11 cellular contexts compared by ENCODE assay signal in the genomic region with DNA sequence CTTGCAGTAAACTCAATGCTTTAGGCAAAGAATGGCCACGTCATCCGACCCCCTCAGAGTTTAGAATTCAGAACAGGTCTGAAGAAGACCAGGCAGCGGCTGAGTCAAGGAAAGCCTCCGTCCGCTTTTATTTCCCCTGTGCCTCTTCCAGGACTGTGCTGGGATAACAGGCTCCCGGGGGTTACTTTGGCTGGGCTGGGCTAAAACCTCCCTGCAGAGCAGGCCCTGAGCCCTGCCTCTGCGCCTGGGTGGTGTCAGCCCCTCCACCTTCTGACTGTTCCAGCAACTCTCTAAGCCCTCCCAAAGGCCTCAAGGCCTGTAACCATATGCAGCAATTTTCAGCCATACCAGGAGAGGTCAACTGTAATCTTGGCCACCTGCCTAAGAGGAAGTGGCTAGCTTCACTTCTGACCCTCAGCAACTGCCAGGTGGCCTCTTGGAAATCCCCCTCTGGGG.
DNase-seq lines count a peak whose midpoint lies in the region; ATAC-seq, FAIRE-seq and TF ChIP-seq lines count a peak whose summit lies in the region.
"Had no signal": no experiment of that assay in that cellular context is flagged by ENCODE, and none has a peak within 500 bp of the region (broad histone marks: within the 10 kb centered on the region; RNA-seq: fewer than 3 reads in every experiment).

No MANE protein-coding gene starts in this region.

- no peak for TF ChIP-seq CTCF in cardiac muscle cell (IDR thresholded peaks at IDR 0.05; ENCODE audit: low read depth, low read length)
- TF ChIP-seq CTCF in H1 (IDR thresholded peaks at IDR 0.05; ENCODE audit: control extremely low read depth in 1 of 3, insufficient read depth in 1 of 3, low read depth in 1 of 3, low read length in 3 of 3), result no peak

- no peak overlapping the region for H2BK15ac ChIP-seq in H1 (ENCODE audit: low read length)

- peaks cover 3% of the 10 kb centered on the region for H3K27me3 Mint-ChIP-seq in stimulated activated naive CD8-positive, alpha-beta T cell treated with anti-CD3 and anti-CD28 coated beads, Interleukin-15, Interleukin-2, amounts not matched to agents 100 ng/mL and 50 ng/mL, for 24 hours

- no peak overlapping the region for H2BK20ac ChIP-seq in H1 (ENCODE audit: low read length)

- no peaks in the 10 kb centered on the region for H3K36me3 ChIP-seq in cardiac muscle cell
- H3K36me3 ChIP-seq in H1 (ENCODE audit: control insufficient read depth in 2 of 4, insufficient read depth in 4 of 4, low read length in 3 of 4), result no peaks in the 10 kb centered on the region
- H3K36me3 ChIP-seq: neutrophil, uterus had no signal

- no peak overlapping the region for H3K18ac ChIP-seq in H1 (ENCODE audit: extremely low read depth, low read length)

- TF ChIP-seq EP300 in H1 (IDR thresholded peaks at IDR 0.05; ENCODE audit: borderline replicate concordance in 1 of 2, low read depth in 2 of 2, low read length in 2 of 2), result no peak; a peak in 1 of 3 replicates

- CTCF ChIA-PET in H1 (lab: Charles Lee; ENCODE audit: partially characterized antibody), result no interaction called here

- no peak overlapping the region for H3K9ac ChIP-seq in H1 (replicated peaks in 1 of 4; ENCODE audit: extremely low read depth in 1 of 4, low read depth in 3 of 4, low read length in 3 of 4)

- peak overlapping the region; percentile 53 for H3K4me3 Mint-ChIP-seq in stimulated activated naive CD8-positive, alpha-beta T cell treated with anti-CD3 and anti-CD28 coated beads, Interleukin-15, Interleukin-2, amounts not matched to agents 100 ng/mL and 50 ng/mL, for 24 hours

- H3K4me3 ChIP-seq in cardiac muscle cell (no peak overlapping the region), H1 (ENCODE audit: extremely low read depth in 1 of 4, insufficient read depth in 2 of 4, low read depth in 3 of 4, low read length in 4 of 4) (no peak overlapping the region; a peak in 1 of 8 replicates)
- H3K4me3 ChIP-seq: uterus had no signal

- H3K36me3 Mint-ChIP-seq in stimulated activated naive CD8-positive, alpha-beta T cell treated with anti-CD3 and anti-CD28 coated beads, Interleukin-15, Interleukin-2, amounts not matched to agents 100 ng/mL and 50 ng/mL, for 24 hours (ENCODE audit: low read depth), result peaks cover 3% of the 10 kb centered on the region

- intact Hi-C loops in cardiac septum (cut with DNase I) (no loop called here), posterior vena cava (cut with DNase I) (no loop called here)

- H3K27ac ChIP-seq in cardiac muscle cell (no peak overlapping the region), H1 (ENCODE audit: low read depth, low read length) (peak overlapping the region; percentile 62; the same call in 1 of the 2 replicates)
- H3K27ac ChIP-seq: neutrophil, uterus had no signal

- TF ChIP-seq POLR2A in H1 (IDR thresholded peaks at IDR 0.05; ENCODE audit: control extremely low read depth in 1 of 2, low read depth in 2 of 2, low read length in 2 of 2), result no peak

- peak; percentile 74 for FAIRE-seq in H1 (lab: Jason Lieb, UNC)

- no peak for TF ChIP-seq RAD21 in H1 (IDR thresholded peaks at IDR 0.05 in 1 of 2, conservative IDR thresholded peaks at IDR 0.05 in 1 of 2; ENCODE audit: low read depth in 2 of 2, low read length in 2 of 2)

- H3K23me2 ChIP-seq in H1 (ENCODE audit: low read depth, low read length), result no peaks in the 10 kb centered on the region; the same call in 1 of the 2 replicates

- peaks cover 5% of the 10 kb centered on the region for H3K4me1 Mint-ChIP-seq in stimulated activated naive CD8-positive, alpha-beta T cell treated with anti-CD3 and anti-CD28 coated beads, Interleukin-15, Interleukin-2, amounts not matched to agents 100 ng/mL and 50 ng/mL, for 24 hours (ENCODE audit: low read depth)

- peak overlapping the region; percentile 20; the same call in 1 of the 2 replicates for H2AFZ ChIP-seq in H1 (ENCODE audit: low read length)

- H4K20me1 ChIP-seq in H1 (replicated peaks in 1 of 2; ENCODE audit: control insufficient read depth in 1 of 2, insufficient read depth in 2 of 2, low read length in 2 of 2), result no peaks in the 10 kb centered on the region

- H3K4me1 ChIP-seq in cardiac muscle cell (ENCODE audit: low read depth) (peaks cover 7% of the 10 kb centered on the region), H1 (replicated peaks in 1 of 4; ENCODE audit: control insufficient read depth in 3 of 4, insufficient read depth in 4 of 4, low read length in 3 of 4) (peaks cover 7 to 18% (median 9%) of the 10 kb centered on the region in 4 experiments; a peak in 5 of 7 replicates)
- H3K4me1 ChIP-seq: uterus had no signal

- no peak overlapping the region for H2AK5ac ChIP-seq in H1 (ENCODE audit: low read depth, low read length)

- H4K5ac ChIP-seq in H1 (ENCODE audit: insufficient read length, low read depth, low read length), result no peak overlapping the region

- POLR2A ChIA-PET in H1 (lab: Charles Lee; ENCODE audit: partially characterized antibody), result no interaction called here

- H3K4ac ChIP-seq in H1 (replicated peaks; ENCODE audit: insufficient read length, low read depth, low read length), result no peak overlapping the region

- H3K9me3 ChIP-seq in cardiac muscle cell (ENCODE audit: low read depth) (no peaks in the 10 kb centered on the region), H1 (ENCODE audit: insufficient read depth in 2 of 2, low read depth in 1 of 2, low read length in 1 of 2) (no peaks in the 10 kb centered on the region)
- H3K9me3 ChIP-seq: neutrophil, uterus had no signal

- no peak overlapping the region for H2BK12ac ChIP-seq in H1 (ENCODE audit: low read depth, low read length)

- no peak overlapping the region; the same call in 1 of the 2 replicates for H4K8ac ChIP-seq in H1 (ENCODE audit: extremely low read depth, insufficient read depth, low read length)

- H3K27ac Mint-ChIP-seq in stimulated activated naive CD8-positive, alpha-beta T cell treated with anti-CD3 and anti-CD28 coated beads, Interleukin-15, Interleukin-2, amounts not matched to agents 100 ng/mL and 50 ng/mL, for 24 hours, result peak overlapping the region; percentile 17

- H3K79me2 ChIP-seq in H1 (ENCODE audit: control insufficient read depth in 1 of 2, insufficient read depth in 2 of 2, low read length in 2 of 2), result no peaks in the 10 kb centered on the region

- H3K14ac ChIP-seq in H1 (ENCODE audit: insufficient read length), result no peak overlapping the region

- no peak overlapping the region for H4K91ac ChIP-seq in H1 (replicated peaks; ENCODE audit: insufficient read length, low read length)

- peak; percentile 6 to 72 for DNase-seq in cardiac muscle cell (ENCODE audit: low read depth in 1 of 2, low spot score in 1 of 2)
- no peak for DNase-seq in cardiac septum (ENCODE audit: low spot score)
- DNase-seq in HT-29 (ENCODE audit: low spot score), result peak; percentile 17
- DNase-seq in H1 (ENCODE audit: low read depth in 1 of 2, low spot score in 2 of 2), result peak in 1 of 2 experiments; percentile 52
- no peak for DNase-seq in posterior vena cava (ENCODE audit: low spot score)
- DNase-seq in middle frontal gyrus (ENCODE audit: extremely low spot score, low spot score), result no peak
- DNase-seq: activated naive CD4-positive, alpha-beta T cell treated with anti-CD3 and anti-CD28 coated beads, Interleukin-2, amount 50 U/mL, for 16 hours; uterus had no signal

- 69% methylated on average over 7 of the region's 7 CpGs; no CpG with 5 or more reads in 1 of the 2 experiments for WGBS in H1 (ENCODE audit: extremely low coverage in 1 of 2, insufficient coverage in 1 of 2, insufficient read length in 1 of 2, insufficient replicate concordance in 2 of 2, low coverage in 1 of 2, low lambda C conversion rate in 2 of 2, missing lambda C conversion rate in 1 of 2), 2 experiments

- H3K56ac ChIP-seq in H1 (replicated peaks; ENCODE audit: insufficient read length, low read depth, low read length), result no peak overlapping the region

- H2BK5ac ChIP-seq in H1 (ENCODE audit: low read depth, low read length), result no peak overlapping the region

- no peak for ATAC-seq in GM18867 (IDR thresholded peaks at IDR 0.05; ENCODE audit: unreplicated experiment)

- H3K23ac ChIP-seq in H1 (ENCODE audit: insufficient read length), result no peak overlapping the region

- no peaks in the 10 kb centered on the region for H3K27me3 ChIP-seq in cardiac muscle cell
- no peaks in the 10 kb centered on the region for H3K27me3 ChIP-seq in H1 (replicated peaks in 1 of 4; ENCODE audit: control insufficient read depth in 3 of 4, extremely low read depth in 1 of 4, insufficient read depth in 3 of 4, low read length in 3 of 4)
- H3K27me3 ChIP-seq: neutrophil, uterus had no signal

- no peaks in the 10 kb centered on the region for H3K9me3 Mint-ChIP-seq in stimulated activated naive CD8-positive, alpha-beta T cell treated with anti-CD3 and anti-CD28 coated beads, Interleukin-15, Interleukin-2, amounts not matched to agents 100 ng/mL and 50 ng/mL, for 24 hours

- peak overlapping the region in 1 of 2 experiments; percentile 30; a peak in 1 of 4 replicates for H3K4me2 ChIP-seq in H1 (ENCODE audit: insufficient read depth in 1 of 2, low read depth in 2 of 2, low read length in 2 of 2)

- H3K79me1 ChIP-seq in H1 (ENCODE audit: low read depth, low read length), result no peaks in the 10 kb centered on the region

- no peak overlapping the region for H2BK120ac ChIP-seq in H1 (replicated peaks; ENCODE audit: low read depth, low read length)

TF ChIP-seq in H1, 55 proteins besides CTCF, POLR2A, EP300 and RAD21 (continues in another document):
- peak; percentile 78; the same call in 1 of the 2 replicates for TF ChIP-seq TCF12 (IDR thresholded peaks at IDR 0.05; ENCODE audit: low read depth, low read length)
- TF ChIP-seq CBX5 (IDR thresholded peaks at IDR 0.05; ENCODE audit: low read depth, low read length), result no peak
- no peak for TF ChIP-seq YY1 (IDR thresholded peaks at IDR 0.05; ENCODE audit: low read depth, low read length)
- TF ChIP-seq SP1 (IDR thresholded peaks at IDR 0.05; ENCODE audit: low read depth, low read length), result no peak
- no peak for TF ChIP-seq SIX5 (IDR thresholded peaks at IDR 0.05; ENCODE audit: low read depth, low read length)
- no peak for TF ChIP-seq HDAC6 (IDR thresholded peaks at IDR 0.05; ENCODE audit: low read depth, low read length)
- TF ChIP-seq ZNF274 (IDR thresholded peaks at IDR 0.05; ENCODE audit: borderline replicate concordance, extremely low read depth, low read length), result no peak
- no peak for TF ChIP-seq BCL11A (IDR thresholded peaks at IDR 0.05; ENCODE audit: low read depth in 2 of 2, low read length in 2 of 2)
- TF ChIP-seq, protein P1, sequence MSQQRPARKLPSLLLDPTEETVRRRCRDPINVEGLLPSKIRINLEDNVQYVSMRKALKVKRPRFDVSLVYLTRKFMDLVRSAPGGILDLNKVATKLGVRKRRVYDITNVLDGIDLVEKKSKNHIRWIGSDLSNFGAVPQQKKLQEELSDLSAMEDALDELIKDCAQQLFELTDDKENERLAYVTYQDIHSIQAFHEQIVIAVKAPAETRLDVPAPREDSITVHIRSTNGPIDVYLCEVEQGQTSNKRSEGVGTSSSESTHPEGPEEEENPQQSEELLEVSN (IDR thresholded peaks at IDR 0.05), result no peak
- TF ChIP-seq RXRA (IDR thresholded peaks at IDR 0.05; ENCODE audit: insufficient read depth, low read depth, low read length), result no peak
- TF ChIP-seq, protein P2, sequence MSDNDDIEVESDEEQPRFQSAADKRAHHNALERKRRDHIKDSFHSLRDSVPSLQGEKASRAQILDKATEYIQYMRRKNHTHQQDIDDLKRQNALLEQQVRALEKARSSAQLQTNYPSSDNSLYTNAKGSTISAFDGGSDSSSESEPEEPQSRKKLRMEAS (IDR thresholded peaks at IDR 0.05), result peak; percentile 49; the same call in 1 of the 2 replicates

Comparison
In these comparisons a context has a peak if more than half of its experiments do, and no peak if none do; other contexts are left out.
1. DNase-seq: peak in cardiac muscle cell (2 of 2) and HT-29 (single experiment); none in cardiac septum (single experiment), posterior vena cava (single experiment) and middle frontal gyrus (single experiment).